ENCODE assay signal across 21 cellular contexts in the genomic region with DNA sequence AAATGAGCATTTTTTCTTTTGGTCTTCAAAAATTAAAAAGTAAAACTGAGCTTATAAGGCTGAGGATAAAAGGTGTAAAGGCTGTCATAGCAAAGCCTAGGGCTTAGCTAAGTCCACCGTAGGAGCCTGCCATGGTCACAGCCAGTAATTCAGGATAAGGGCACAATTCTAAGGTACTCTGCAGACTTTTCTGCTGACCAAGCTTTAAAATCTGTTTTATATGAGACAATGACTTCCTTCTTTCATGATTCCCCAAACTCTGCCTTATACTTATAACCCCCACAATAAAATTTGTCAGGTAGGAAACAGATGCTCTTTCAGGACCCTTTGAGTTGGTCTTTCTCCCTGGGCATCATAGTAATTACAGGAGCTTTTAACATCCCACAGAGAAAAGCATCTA.
DNase-seq lines count a peak whose midpoint lies in the region; ATAC-seq and TF ChIP-seq lines count a peak whose summit lies in the region.
"Had no signal": no experiment of that assay in that cellular context is flagged by ENCODE, and none has a peak within 500 bp of the region (broad histone marks: within the 10 kb centered on the region; RNA-seq: fewer than 3 reads in every experiment).

No MANE protein-coding gene starts in this region.

- no peak overlapping the region for H3K27ac ChIP-seq in OCI-LY3 (ENCODE audit: low read length)
- H3K27ac ChIP-seq: vagina had no signal

- H3K9me3 ChIP-seq in OCI-LY3 (ENCODE audit: insufficient read depth, low read length): no peaks in the 10 kb centered on the region
- H3K9me3 ChIP-seq: mucosa of descending colon, vagina had no signal

- H2AFZ ChIP-seq in OCI-LY3 (ENCODE audit: low read depth, low read length): no peak overlapping the region

- peak overlapping the region; percentile 53 for H3K4me2 ChIP-seq in OCI-LY3 (ENCODE audit: low read length)

- H3K4me1 ChIP-seq in OCI-LY3 (ENCODE audit: low read length): peaks cover 32% of the 10 kb centered on the region
- H3K4me1 ChIP-seq: vagina had no signal

- peaks cover 43% of the 10 kb centered on the region for H3K4me1 Mint-ChIP-seq in nephron
- H3K4me1 Mint-ChIP-seq: CD4-positive, CD25-positive, alpha-beta regulatory T cell; T-cell had no signal

- H3K27me3 Mint-ChIP-seq in nephron (ENCODE audit: low read depth): no peaks in the 10 kb centered on the region
- H3K27me3 Mint-ChIP-seq: CD4-positive, CD25-positive, alpha-beta regulatory T cell had no signal

- no peak for DNase-seq in HPDE6-E6E7 (ENCODE audit: extremely low spot score)
- no peak for DNase-seq in OCI-M1 (lab: John Stamatoyannopoulos, UW)
- no peak for DNase-seq in activated naive CD4-positive, alpha-beta T cell treated with anti-CD3 and anti-CD28 coated beads, Interleukin-2, amount 50 U/mL, for 72 hours (ENCODE audit: low spot score in 2 of 2)
- no peak for DNase-seq in HK-2 (ENCODE audit: unreplicated experiment)
- DNase-seq: activated CD4-positive, alpha-beta T cell treated with anti-CD3 and anti-CD28 coated beads for 4 hours; CD4-positive, CD25-positive, alpha-beta regulatory T cell; DMS53; erythroblast; left colon; mucosa of descending colon; NCI-H1417; NCI-H2107; NCI-H524; Right ventricle myocardium superior; T-cell had no signal

- H3K79me2 ChIP-seq in OCI-LY3 (ENCODE audit: low read length): no peaks in the 10 kb centered on the region

- no peaks in the 10 kb centered on the region for H4K20me1 ChIP-seq in OCI-LY3 (ENCODE audit: insufficient read depth, low read length)

- 0 out of 2 replicates have a peak overlapping the region, but pooled peaks have one; percentile 9 for H3K4me3 ChIP-seq in OCI-LY3 (ENCODE audit: low read length)
- H3K4me3 ChIP-seq: mucosa of descending colon, vagina had no signal

- TF ChIP-seq CTCF in OCI-LY3 (IDR thresholded peaks at IDR 0.05; ENCODE audit: low read depth, low read length): no peak
- TF ChIP-seq CTCF in nephron (IDR thresholded peaks at IDR 0.05; ENCODE audit: unreplicated experiment in 3 of 3): no peak

- no peaks in the 10 kb centered on the region for H3K36me3 Mint-ChIP-seq in nephron (ENCODE audit: low read depth)
- H3K36me3 Mint-ChIP-seq in activated naive CD4-positive, alpha-beta T cell treated with anti-CD3 and anti-CD28 coated beads, Interleukin-2, amount 50 U/mL, for 72 hours: no peaks in the 10 kb centered on the region
- H3K36me3 Mint-ChIP-seq: CD4-positive, CD25-positive, alpha-beta regulatory T cell; T-cell had no signal

- ATAC-seq in GM18511 (IDR thresholded peaks at IDR 0.05; ENCODE audit: unreplicated experiment) (peak; percentile 8), HG02623 (IDR thresholded peaks at IDR 0.05; ENCODE audit: unreplicated experiment) (peak; percentile 12)
- no peak for ATAC-seq in activated naive CD4-positive, alpha-beta T cell treated with anti-CD3 and anti-CD28 coated beads, Interleukin-2, amount 50 U/mL, for 72 hours
- ATAC-seq: left colon, mucosa of descending colon, T-cell had no signal

- peak overlapping the region in 1 of 3 experiments; percentile 24 for H3K4me3 Mint-ChIP-seq in nephron
- H3K4me3 Mint-ChIP-seq: CD4-positive, CD25-positive, alpha-beta regulatory T cell; T-cell had no signal

- H3K36me3 ChIP-seq in OCI-LY3 (replicated peaks; ENCODE audit: low read depth, low read length): no peaks in the 10 kb centered on the region
- H3K36me3 ChIP-seq: vagina had no signal

- H3K27ac Mint-ChIP-seq in nephron: peak overlapping the region; percentile 98 to 99 (median 99)
- no peak overlapping the region for H3K27ac Mint-ChIP-seq in activated naive CD4-positive, alpha-beta T cell treated with anti-CD3 and anti-CD28 coated beads, Interleukin-2, amount 50 U/mL, for 72 hours
- H3K27ac Mint-ChIP-seq: activated T-helper 2 cell treated with anti-CD3 and anti-CD28 coated beads, Interferon-gamma antibody, Interleukin-2, Interleukin-4, amounts not matched to agents 10 μg/mL and 5 μg/mL and 100 μg/mL, durations not matched to agents 14 hours and 24 hours and 36 hours; CD4-positive, CD25-positive, alpha-beta regulatory T cell; T-cell had no signal

- no peak overlapping the region for H3K9ac ChIP-seq in OCI-LY3 (ENCODE audit: low read length)

- no peaks in the 10 kb centered on the region for H3K9me3 Mint-ChIP-seq in nephron
- no peaks in the 10 kb centered on the region for H3K9me3 Mint-ChIP-seq in activated naive CD4-positive, alpha-beta T cell treated with anti-CD3 and anti-CD28 coated beads, Interleukin-2, amount 50 U/mL, for 72 hours
- H3K9me3 Mint-ChIP-seq: activated T-helper 2 cell treated with anti-CD3 and anti-CD28 coated beads, Interferon-gamma antibody, Interleukin-2, Interleukin-4, amounts not matched to agents 10 μg/mL and 5 μg/mL and 100 μg/mL, durations not matched to agents 14 hours and 24 hours and 36 hours; CD4-positive, CD25-positive, alpha-beta regulatory T cell; T-cell had no signal

- H3K27me3 ChIP-seq in OCI-LY3 (ENCODE audit: low read depth, low read length): no peaks in the 10 kb centered on the region
- H3K27me3 ChIP-seq: vagina had no signal

Comparison
In these comparisons a context has a peak if more than half of its experiments do, and no peak if none do; other contexts are left out.
1. ATAC-seq: peak in GM18511 (single experiment) and HG02623 (single experiment); none in activated naive CD4-positive, alpha-beta T cell treated with anti-CD3 and anti-CD28 coated beads, Interleukin-2, amount 50 U/mL, for 72 hours (0 of 2).
2. H3K27ac Mint-ChIP-seq: peak in nephron (3 of 3); none in activated naive CD4-positive, alpha-beta T cell treated with anti-CD3 and anti-CD28 coated beads, Interleukin-2, amount 50 U/mL, for 72 hours (0 of 2).